Comparison of ENCODE assay signal across 1 cellular context in genomic region chr2:19989681-19990415, GRCh38.
TF ChIP-seq lines count a peak whose summit lies in the region.

WDR35 (minus strand) TSS chr2:19990105; CDS start chr2:19990015, 90 bp downstream.

TF ChIP-seq in GM12878, 131 proteins besides CTCF, POLR2A, EP300 and RAD21 (continued from another document):
- peak; percentile 81 for TF ChIP-seq NKRF (conservative IDR thresholded peaks at IDR 0.05)
- 0 out of 2 replicates have a peak, but pooled peaks have one; percentile 32 for TF ChIP-seq TCF3 (IDR thresholded peaks at IDR 0.05; ENCODE audit: borderline replicate concordance, insufficient read depth, low read depth, low read length)
- no peak for TF ChIP-seq POU2F2 (IDR thresholded peaks at IDR 0.05; ENCODE audit: borderline replicate concordance, low read depth, low read length)
- TF ChIP-seq YY1 (IDR thresholded peaks at IDR 0.05; ENCODE audit: low read depth, low read length): peak; percentile 21; the same call in 1 of the 2 replicates
- no peak for TF ChIP-seq KDM1A (IDR thresholded peaks at IDR 0.05; ENCODE audit: borderline replicate concordance)
- peak; percentile 28; the same call in 1 of the 2 replicates for TF ChIP-seq EED (IDR thresholded peaks at IDR 0.05; ENCODE audit: low read depth)
- peak; percentile 37; the same call in 1 of the 2 replicates for TF ChIP-seq NRF1 (conservative IDR thresholded peaks at IDR 0.05; ENCODE audit: low read depth, low read length)
- TF ChIP-seq POLR2AphosphoS5 (IDR thresholded peaks at IDR 0.05; ENCODE audit: low read length): peak; percentile 71; the same call in 1 of the 2 replicates
- no peak for TF ChIP-seq ATF7 (IDR thresholded peaks at IDR 0.05; ENCODE audit: low read depth)
- no peak for TF ChIP-seq ZNF622 (IDR thresholded peaks at IDR 0.05)
- TF ChIP-seq SUZ12 (IDR thresholded peaks at IDR 0.05; ENCODE audit: unreplicated experiment): no peak
- peak; percentile 76 for TF ChIP-seq RFX5 (IDR thresholded peaks at IDR 0.05; ENCODE audit: low read depth, low read length)
